ENCODE assay signal across 1 cellular context in the genomic region with DNA sequence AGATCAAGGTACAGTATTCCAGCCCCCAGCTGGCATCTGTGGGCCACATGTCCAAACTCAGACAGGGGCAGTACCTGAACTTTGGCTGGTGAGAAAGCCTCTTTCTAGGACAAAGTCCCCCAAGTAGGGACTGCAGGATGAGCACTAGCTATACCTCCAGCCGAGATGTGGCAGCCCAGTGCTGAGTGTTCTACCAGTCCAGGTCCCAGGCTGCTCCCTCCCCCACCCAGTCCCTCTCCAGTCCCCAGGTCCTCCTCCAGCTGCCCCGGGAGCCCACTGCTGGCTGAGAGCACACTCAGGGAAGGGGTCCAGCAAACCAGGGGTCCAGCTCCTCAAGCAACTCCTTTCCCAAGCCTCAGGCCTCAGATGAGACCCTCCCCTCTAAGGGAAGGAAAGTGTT.
TF ChIP-seq lines count a peak whose summit lies in the region.

No MANE protein-coding gene starts in this region.

TF ChIP-seq in IMR-90, 13 proteins besides CTCF, POLR2A, EP300 and RAD21:
- TF ChIP-seq USF2 (IDR thresholded peaks at IDR 0.05; ENCODE audit: low read depth, low read length) (no peak), MAZ (IDR thresholded peaks at IDR 0.05; ENCODE audit: borderline replicate concordance, low read depth, low read length) (no peak), MAFK (IDR thresholded peaks at IDR 0.05; ENCODE audit: low read depth, low read length) (no peak), NFE2L2 (IDR thresholded peaks at IDR 0.05; ENCODE audit: low read depth, low read length) (no peak), MXI1 (IDR thresholded peaks at IDR 0.05; ENCODE audit: borderline replicate concordance, low read depth, low read length) (no peak), FOS (IDR thresholded peaks at IDR 0.05; ENCODE audit: low read depth, low read length) (no peak), RFX5 (IDR thresholded peaks at IDR 0.05; ENCODE audit: low read depth, low read length) (no peak), SMC3 (IDR thresholded peaks at IDR 0.05; ENCODE audit: low read depth, low read length) (no peak), RCOR1 (IDR thresholded peaks at IDR 0.05; ENCODE audit: insufficient replicate concordance, low read length) (no peak), CHD1 (IDR thresholded peaks at IDR 0.05; ENCODE audit: low read depth, low read length) (no peak), CEBPB (IDR thresholded peaks at IDR 0.05; ENCODE audit: low read depth, low read length) (no peak), BHLHE40 (IDR thresholded peaks at IDR 0.05; ENCODE audit: low read depth, low read length) (no peak)
- TF ChIP-seq, protein P1, sequence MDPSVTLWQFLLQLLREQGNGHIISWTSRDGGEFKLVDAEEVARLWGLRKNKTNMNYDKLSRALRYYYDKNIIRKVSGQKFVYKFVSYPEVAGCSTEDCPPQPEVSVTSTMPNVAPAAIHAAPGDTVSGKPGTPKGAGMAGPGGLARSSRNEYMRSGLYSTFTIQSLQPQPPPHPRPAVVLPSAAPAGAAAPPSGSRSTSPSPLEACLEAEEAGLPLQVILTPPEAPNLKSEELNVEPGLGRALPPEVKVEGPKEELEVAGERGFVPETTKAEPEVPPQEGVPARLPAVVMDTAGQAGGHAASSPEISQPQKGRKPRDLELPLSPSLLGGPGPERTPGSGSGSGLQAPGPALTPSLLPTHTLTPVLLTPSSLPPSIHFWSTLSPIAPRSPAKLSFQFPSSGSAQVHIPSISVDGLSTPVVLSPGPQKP (IDR thresholded peaks at IDR 0.05; ENCODE audit: borderline replicate concordance, low read depth, low read length) = no peak
TF ChIP-seq in IMR-90: peak in this region for 0.
